ENCODE assay signal across 8 cellular contexts in the genomic region with DNA sequence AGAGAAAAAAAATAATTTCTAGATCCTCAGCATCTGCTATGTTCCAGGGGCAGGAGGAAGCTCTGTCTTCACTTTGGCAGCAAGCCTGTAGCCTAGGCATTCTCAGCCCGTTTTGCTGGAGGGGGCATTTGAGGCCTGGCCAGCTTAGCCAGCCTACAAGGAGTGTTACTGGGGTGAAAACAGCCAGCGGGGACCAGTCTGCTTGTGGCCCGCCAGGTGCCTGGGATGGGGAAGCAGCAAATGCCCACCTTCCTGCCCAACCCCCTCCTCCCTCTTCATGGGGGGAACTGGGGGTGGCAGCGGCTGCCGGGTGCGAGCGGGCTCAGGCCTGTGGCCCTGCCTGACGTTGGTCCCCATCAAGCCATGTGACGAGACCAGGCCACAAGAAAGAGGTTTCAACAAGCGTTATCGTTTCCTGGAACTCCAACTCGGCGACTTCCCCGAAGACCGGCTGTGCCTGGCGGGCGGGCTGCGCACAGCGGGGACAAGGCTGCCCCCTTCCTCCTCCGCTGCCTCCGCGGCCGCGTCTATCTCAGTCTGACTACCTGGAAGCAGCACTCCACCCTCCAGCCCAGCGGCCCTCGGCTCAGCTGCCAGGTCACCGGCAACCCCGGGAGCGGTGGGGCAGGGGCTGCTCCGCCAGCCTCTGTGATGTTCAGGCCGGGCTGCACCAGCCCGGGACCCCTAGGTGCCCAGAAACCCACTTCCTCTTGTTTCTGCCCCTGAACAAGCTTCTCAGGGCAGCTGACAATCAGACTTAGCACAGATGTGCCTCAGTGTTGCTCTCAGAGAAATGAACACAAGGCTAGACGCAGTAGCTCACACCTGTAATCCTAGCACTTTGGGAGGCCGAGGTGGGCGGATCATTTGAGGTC. TPM values are rescaled to one million over a fixed set of nuclear protein-coding genes. Genes with fewer than 3 reads are reported as not detected.
A peak's percentile ranks its signal among the peaks of the same experiment; 100 is the strongest.
DNase-seq lines count a peak whose midpoint lies in the region; ATAC-seq lines count a peak whose summit lies in the region.

No MANE protein-coding gene starts in this region.

- H3K9me3 ChIP-seq in esophagus (ENCODE audit: control insufficient read depth in 2 of 2, insufficient read depth in 1 of 2, low read depth in 1 of 2, low read length in 1 of 2): no peaks in the 10 kb centered on the region

- H3K4me1 ChIP-seq in esophagus (ENCODE audit: control insufficient read depth in 2 of 2, insufficient read depth in 2 of 2, low read length in 1 of 2): peaks cover 0 to 5% of the 10 kb centered on the region in 2 donors

- peak; percentile 75 for DNase-seq in activated CD4-positive, alpha-beta T cell treated with anti-CD3 and anti-CD28 coated beads, Interleukin-2, amount 50 U/mL, for 1 hour
- peak; percentile 83 to 88 for DNase-seq in stimulated activated CD4-positive, alpha-beta T cell treated with anti-CD3 and anti-CD28 coated beads, Interleukin-4, amount 100 ng/mL, for 48 hours (ENCODE audit: low read depth in 2 of 2)
- DNase-seq in NCI-H226: no peak

- H3K27ac ChIP-seq in esophagus (ENCODE audit: low read depth in 2 of 2, low read length in 1 of 2): peak overlapping the region; percentile 59 to 73

- peak; percentile 65 for ATAC-seq in GM18868 (IDR thresholded peaks at IDR 0.05; ENCODE audit: unreplicated experiment)
- peak; percentile 53 for ATAC-seq in HG03159 (IDR thresholded peaks at IDR 0.05; ENCODE audit: unreplicated experiment)
- no peak for ATAC-seq in HG03095 (IDR thresholded peaks at IDR 0.05; ENCODE audit: unreplicated experiment)
- no peak for ATAC-seq in GM18520 (IDR thresholded peaks at IDR 0.05; ENCODE audit: unreplicated experiment)

- H3K27me3 ChIP-seq in esophagus (ENCODE audit: control insufficient read depth in 1 of 2, insufficient read depth in 2 of 2, low read length in 2 of 2): no peaks in the 10 kb centered on the region

- H3K4me3 ChIP-seq in esophagus (ENCODE audit: low read depth in 1 of 2, low read length in 2 of 2): no peak overlapping the region

- WGBS in esophagus, 2 donors: 54 to 61% methylated on average over 35 of the region's 35 CpGs

- H3K36me3 ChIP-seq in esophagus (ENCODE audit: control insufficient read depth in 2 of 2, insufficient read depth in 2 of 2, low read length in 1 of 2): no peaks in the 10 kb centered on the region

RNA-seq across cellular contexts. Expression of a gene that starts 22.9 kb away (rescaled TPM):
- 1 to 10 TPM; 1.9 to 2.8 TPM for polyA plus RNA-seq in esophagus

RNA-seq across cellular contexts. Expression of a gene that starts 36.0 kb away (rescaled TPM):
- polyA plus RNA-seq in esophagus: not detected

RNA-seq across cellular contexts. Expression of a gene that starts 40.3 kb away (rescaled TPM):
- not detected for polyA plus RNA-seq in esophagus

RNA-seq across cellular contexts. Expression of a gene that starts 43.2 kb away (rescaled TPM):
- polyA plus RNA-seq in esophagus: not detected

RNA-seq across cellular contexts. Expression of a gene that starts 48.0 kb away (rescaled TPM):
- not detected for polyA plus RNA-seq in esophagus

Comparison
In these comparisons a context has a peak if more than half of its experiments do, and no peak if none do; other contexts are left out.
1. ATAC-seq: peak in GM18868 (single experiment) and HG03159 (single experiment); none in HG03095 (single experiment) and GM18520 (single experiment).